ENCODE assay signal across 8 cellular contexts in genomic region chr19:15379083-15379995, GRCh38. TPM values are rescaled to one million over a fixed set of nuclear protein-coding genes. Genes with fewer than 3 reads are reported as not detected.
A peak's percentile ranks its signal among the peaks of the same experiment; 100 is the strongest.
DNase-seq lines count a peak whose midpoint lies in the region; ATAC-seq lines count a peak whose summit lies in the region.

Gene AKAP8, minus strand, starts transcription at chr19:15379787. Its CDS starts 56 bp downstream, at chr19:15379731.

- peak; percentile 78 for ATAC-seq in GM21367 (IDR thresholded peaks at IDR 0.05; ENCODE audit: unreplicated experiment)

- CTCF ChIA-PET in activated CD8-positive, alpha-beta memory T cell treated with anti-CD3 and anti-CD28 coated beads for 36 hours (lab: Charles Lee) = interaction anchor here (0.8 to 2.3 kb wide), 9 partner anchors 20 to 255 kb away, joined by 3 to 11 read pairs (median 4); partner anchors contain the start of genes AKAP8L and BRD4

- POLR2A ChIA-PET in activated CD8-positive, alpha-beta memory T cell treated with anti-CD3 and anti-CD28 coated beads for 36 hours (lab: Charles Lee) = interaction anchor here (0.5 to 2.9 kb wide), 16 partner anchors 9 to 177 kb away, joined by 3 to 20 read pairs (median 5); partner anchors contain the start of genes AKAP8L and BRD4

- peak; percentile 98 for DNase-seq in COLO829 (ENCODE audit: low spot score)
- peak; percentile 98 for DNase-seq in HT1080 (ENCODE audit: low read depth)
- peak; percentile 95 to 96 for DNase-seq in NOMO-1 (lab: John Stamatoyannopoulos, UW; ENCODE audit: unreplicated experiment in 2 of 2)
- peak; percentile 95 for DNase-seq in effector CD8-positive, alpha-beta T cell (lab: John Stamatoyannopoulos, UW)
- DNase-seq in lung microvascular endothelial cell (ENCODE audit: low read depth in 2 of 2) = peak; percentile 99 to 100
- DNase-seq in stimulated activated CD4-positive, alpha-beta T cell treated with anti-CD3 and anti-CD28 coated beads, TNF-alpha, amount 100 ng/mL, for 4 hours (ENCODE audit: low read depth in 3 of 3) = peak; percentile 90 to 98 (median 97)

RNA-seq across cellular contexts. Expression of gene AKAP8, which starts in this region (rescaled TPM):
- 30.8 and 32.1 TPM in 2 replicates for total RNA-seq in HT1080 (2014; rRNA removed; shearing (Covaris generic))
- polyA plus RNA-seq in HT1080 (2015; cell fraction: cytosol; rRNA removed) = 9.6 and 12.1 TPM in 2 replicates
- 34.0 and 35.1 TPM in 2 replicates for polyA plus RNA-seq in HT1080 (2015; cell fraction: nucleus; rRNA removed)
- total RNA-seq in activated CD8-positive, alpha-beta memory T cell treated with anti-CD3 and anti-CD28 coated beads for 36 hours = 10 to 100 TPM; 48.4 to 51.7 TPM
- total RNA-seq in lung microvascular endothelial cell = 10.5 and 11.1 TPM in 2 replicates

Comparison
In these comparisons a context has a peak if more than half of its experiments do, and no peak if none do; other contexts are left out.
1. Peak in every context shown above with its lines: DNase-seq and ATAC-seq.